In genomic region chr3:60501303-60501702, GRCh38 we compare ENCODE assay signal across 24 cellular contexts.
DNase-seq lines count a peak whose midpoint lies in the region; ATAC-seq and TF ChIP-seq lines count a peak whose summit lies in the region.
"Had no signal": no experiment of that assay in that cellular context is flagged by ENCODE, and none has a peak within 500 bp of the region (broad histone marks: within the 10 kb centered on the region; RNA-seq: fewer than 3 reads in every experiment).

No MANE protein-coding gene starts in this region.

- CTCF ChIA-PET in PC-3 (lab: Charles Lee): no interaction called here

- H3K27me3 Mint-ChIP-seq in HFFc6 (ENCODE audit: insufficient read depth): no peaks in the 10 kb centered on the region; the same call in 1 of the 2 replicates
- H3K27me3 Mint-ChIP-seq: CD4-positive, alpha-beta memory T cell; CD8-positive, alpha-beta memory T cell had no signal

- no TSS peak for BruUV-seq in PC-3 (replicated peaks; lab: Mats Ljungman, UMichigan)

- peak overlapping the region; percentile 45 for H3K4me2 ChIP-seq in PC-3 (ENCODE audit: low read length)
- H3K4me2 ChIP-seq: BLaER1 had no signal

- H3K36me3 Mint-ChIP-seq in HFFc6 (ENCODE audit: low read depth): no peaks in the 10 kb centered on the region
- H3K36me3 Mint-ChIP-seq: CD14-positive monocyte; CD4-positive, alpha-beta memory T cell; CD4-positive, CD25-positive, alpha-beta regulatory T cell; CD8-positive, alpha-beta memory T cell had no signal

- no peak for DNase-seq in HFFc6
- DNase-seq in M059J (ENCODE audit: low read depth): peak; percentile 3
- peak; percentile 55 for DNase-seq in PC-3
- no peak for DNase-seq in activated gamma-delta T cell (lab: John Stamatoyannopoulos, UW)
- DNase-seq in effector CD4-positive, alpha-beta T cell: no peak
- no peak for DNase-seq in germinal center (ENCODE audit: low spot score)
- DNase-seq: 8988T; ACHN; BE2C; C1 segment of cervical spinal cord; CD4-positive, alpha-beta memory T cell; CD4-positive, CD25-positive, alpha-beta regulatory T cell; CD8-positive, alpha-beta memory T cell; COR-L47; DMS 273 treated with DMSO at 0.1 percent for 48 hours; DMS153; DMS53; DMS79; DND-41; EL; GDM1 had no signal

- 0 out of 2 replicates have a peak, but pooled peaks cover 6% of the 10 kb centered on the region for H3K4me1 ChIP-seq in PC-3 (ENCODE audit: insufficient read depth, low read length)
- H3K4me1 ChIP-seq: BE2C, BLaER1 had no signal

- H3K4me1 Mint-ChIP-seq in HFFc6 (ENCODE audit: low read depth): peaks cover 4% of the 10 kb centered on the region; the same call in 1 of the 2 replicates
- H3K4me1 Mint-ChIP-seq: CD14-positive monocyte; CD4-positive, alpha-beta memory T cell; CD4-positive, CD25-positive, alpha-beta regulatory T cell; CD8-positive, alpha-beta memory T cell had no signal

- no peaks in the 10 kb centered on the region for H4K20me1 ChIP-seq in PC-3 (ENCODE audit: low read length)
- H4K20me1 ChIP-seq: BLaER1 had no signal

- H3K4me3 Mint-ChIP-seq in HFFc6: peak overlapping the region; percentile 19; the same call in 1 of the 2 replicates
- H3K4me3 Mint-ChIP-seq: CD14-positive monocyte; CD4-positive, alpha-beta memory T cell; CD4-positive, CD25-positive, alpha-beta regulatory T cell; CD8-positive, alpha-beta memory T cell had no signal

- H3K27me3 ChIP-seq in PC-3 (ENCODE audit: low read length): no peaks in the 10 kb centered on the region
- H3K27me3 ChIP-seq: BE2C, BLaER1 had no signal

- no peak overlapping the region for H3K9ac ChIP-seq in PC-3 (ENCODE audit: low read length)
- H3K9ac ChIP-seq: BLaER1 had no signal

- H2AFZ ChIP-seq in PC-3 (ENCODE audit: low read length): peak overlapping the region; percentile 39

- no peak for TF ChIP-seq CTCF in HFFc6 (IDR thresholded peaks at IDR 0.05)
- no peak for TF ChIP-seq CTCF in PC-3 (conservative IDR thresholded peaks at IDR 0.05; ENCODE audit: low read depth, low read length)

- no peaks in the 10 kb centered on the region; the same call in 1 of the 2 replicates for H3K9me3 Mint-ChIP-seq in HFFc6

- no peak overlapping the region for H3K27ac Mint-ChIP-seq in HFFc6
- H3K27ac Mint-ChIP-seq: CD14-positive monocyte; CD4-positive, alpha-beta memory T cell; CD4-positive, CD25-positive, alpha-beta regulatory T cell; CD8-positive, alpha-beta memory T cell had no signal

- peak overlapping the region; percentile 20; the same call in 1 of the 2 replicates for H3K4me3 ChIP-seq in PC-3 (ENCODE audit: low read length)
- H3K4me3 ChIP-seq: BLaER1, GM12878 had no signal

- no peaks in the 10 kb centered on the region for H3F3A ChIP-seq in PC-3 (ENCODE audit: low read length, unreplicated experiment)

- peak; percentile 50 for ATAC-seq in PC-3
- ATAC-seq: GM12878 had no signal

- no peaks in the 10 kb centered on the region for H3K9me2 ChIP-seq in PC-3 (replicated peaks; ENCODE audit: low read length)

- H3K27ac ChIP-seq in PC-3 (ENCODE audit: low read length): peak overlapping the region; percentile 42
- H3K27ac ChIP-seq: BLaER1 had no signal

- no peaks in the 10 kb centered on the region for H3K9me3 ChIP-seq in PC-3 (ENCODE audit: low read length)
- H3K9me3 ChIP-seq: BE2C, BLaER1 had no signal

- no peaks in the 10 kb centered on the region for H3K36me3 ChIP-seq in PC-3 (ENCODE audit: low read depth, low read length)
- H3K36me3 ChIP-seq: BE2C, BLaER1 had no signal

- POLR2A ChIA-PET in PC-3 (lab: Charles Lee; ENCODE audit: unreplicated experiment): no interaction called here

- intact Hi-C loops in PC-3 (cut with micrococcal nuclease): no loop called here

- H3K79me2 ChIP-seq in PC-3 (ENCODE audit: low read length): no peaks in the 10 kb centered on the region

Comparison
In these comparisons a context has a peak if more than half of its experiments do, and no peak if none do; other contexts are left out.
1. DNase-seq: peak in M059J (single experiment) and PC-3 (single experiment); none in HFFc6 (single experiment), activated gamma-delta T cell (single experiment), effector CD4-positive, alpha-beta T cell (single experiment) and germinal center (single experiment).